In genomic region chr6:8481727-8482126, GRCh38 we compare ENCODE assay signal across 11 cellular contexts. TPM values are rescaled to one million over a fixed set of nuclear protein-coding genes. Genes with fewer than 3 reads are reported as not detected.
DNase-seq lines count a peak whose midpoint lies in the region; ATAC-seq, FAIRE-seq and TF ChIP-seq lines count a peak whose summit lies in the region.
"Had no signal": no experiment of that assay in that cellular context is flagged by ENCODE, and none has a peak within 500 bp of the region (broad histone marks: within the 10 kb centered on the region; RNA-seq: fewer than 3 reads in every experiment).

No MANE protein-coding gene starts in this region.

- TF ChIP-seq CTCF in Panc1 (IDR thresholded peaks at IDR 0.05) (peak; percentile 45), nephron progenitor cell (IDR thresholded peaks at IDR 0.05) (peak; percentile 20), testis (IDR thresholded peaks at IDR 0.05) (no peak)

- peak in 2 of 3 experiments; percentile 5 for DNase-seq in NCI-H1417 (lab: John Stamatoyannopoulos, UW)
- DNase-seq in NCI-H1417 treated with DMSO at 0.1 percent for 48 hours (lab: John Stamatoyannopoulos, UW) = no peak
- DNase-seq in Panc1 (ENCODE audit: low read depth, low spot score) = no peak
- DNase-seq in nephron progenitor cell = no peak
- no peak for DNase-seq in frontal cortex (ENCODE audit: low spot score in 2 of 2)
- DNase-seq in testis = no peak
- DNase-seq in hippocampal formation (lab: John Stamatoyannopoulos, UW) = no peak
- DNase-seq: activated CD4-positive, CD25-positive, alpha-beta regulatory T cell; effector CD4-positive, alpha-beta T cell; naive thymus-derived CD8-positive, alpha-beta T cell had no signal

- peaks cover 5% of the 10 kb centered on the region for H3K36me3 Mint-ChIP-seq in nephron progenitor cell (ENCODE audit: low read depth)

- H3K4me1 ChIP-seq in Panc1 (ENCODE audit: control insufficient read depth, insufficient read depth, low read length) = no peaks in the 10 kb centered on the region
- H3K4me1 ChIP-seq in testis = no peaks in the 10 kb centered on the region

- H3K4me3 ChIP-seq in Panc1 (ENCODE audit: low read depth in 2 of 2, low read length in 2 of 2) (no peak overlapping the region), testis (no peak overlapping the region)

- intact Hi-C loops in Panc1 (cut with micrococcal nuclease; ENCODE audit: unreplicated experiment) = no loop called here
- intact Hi-C loops in testis (cut with DNase I; ENCODE audit: low total_unique reads) = no loop called here

- in situ Hi-C loops in Panc1 (cut with HindIII; ENCODE audit: low pct_unique_long_range_greater_than_20kb, low sequenced_read_pairs) = no loop called here

- no peaks in the 10 kb centered on the region for H3K4me1 Mint-ChIP-seq in nephron progenitor cell
- H3K4me1 Mint-ChIP-seq: naive thymus-derived CD8-positive, alpha-beta T cell had no signal

- CTCF ChIA-PET in Panc1 (lab: Charles Lee) = no interaction called here

- H3K27ac ChIP-seq in Panc1 (ENCODE audit: low read length) = no peak overlapping the region
- no peak overlapping the region for H3K27ac ChIP-seq in testis

- H3K9me3 Mint-ChIP-seq in nephron progenitor cell = peaks cover 27% of the 10 kb centered on the region

- ATAC-seq in HG02763 (IDR thresholded peaks at IDR 0.05; ENCODE audit: unreplicated experiment) = peak; percentile 68
- no peak for ATAC-seq in Panc1
- ATAC-seq: naive thymus-derived CD8-positive, alpha-beta T cell had no signal

- H3K4me3 Mint-ChIP-seq in nephron progenitor cell = no peak overlapping the region
- H3K4me3 Mint-ChIP-seq: naive thymus-derived CD8-positive, alpha-beta T cell had no signal

- POLR2A ChIA-PET in Panc1 (lab: Charles Lee) = no interaction called here

- H3K27ac Mint-ChIP-seq in nephron progenitor cell = no peak overlapping the region
- H3K27ac Mint-ChIP-seq: naive thymus-derived CD8-positive, alpha-beta T cell had no signal

- no peaks in the 10 kb centered on the region for H3K9me3 ChIP-seq in Panc1 (ENCODE audit: control insufficient read depth, insufficient read depth, low read depth, low read length)
- no peaks in the 10 kb centered on the region for H3K9me3 ChIP-seq in testis

- WGBS in testis, 2 donors = 42 to 48% methylated on average over 2 of the region's 2 CpGs

- no peaks in the 10 kb centered on the region for H3K27me3 Mint-ChIP-seq in nephron progenitor cell (ENCODE audit: low read depth, poor library complexity)

- no peak for TF ChIP-seq POLR2A in testis (IDR thresholded peaks at IDR 0.05)

- no peak for FAIRE-seq in frontal cortex (lab: Jason Lieb, UNC)

- BruUV-seq in Panc1 (replicated peaks; lab: Mats Ljungman, UMichigan) = no TSS peak

- H3K27me3 ChIP-seq in Panc1 (ENCODE audit: control insufficient read depth, insufficient read depth, low read length) (no peaks in the 10 kb centered on the region), testis (no peaks in the 10 kb centered on the region)

- H3K36me3 ChIP-seq in Panc1 (ENCODE audit: control insufficient read depth, insufficient read depth, low read length) = no peaks in the 10 kb centered on the region
- no peaks in the 10 kb centered on the region for H3K36me3 ChIP-seq in testis (ENCODE audit: low read depth, missing control alignments)

RNA-seq across cellular contexts. Expression of gene SLC35B3, which starts 46.4 kb away (rescaled TPM):
- total RNA-seq in Panc1 (2021; ENCODE audit: unreplicated experiment) (16.7 TPM), frontal cortex (11.4 TPM), testis (10 to 100 TPM in 1 of 2 donors, 1 to 10 TPM in 1; 9.8 to 11.6 TPM)
- polyA plus RNA-seq in Panc1 (2012; ENCODE audit: insufficient read length) = 15.5 TPM
- 15.1 TPM for polyA plus RNA-seq in testis (ENCODE audit: insufficient read depth, low read depth, low replicate concordance)

Comparison
In these comparisons a context has a peak if more than half of its experiments do, and no peak if none do; other contexts are left out.
1. DNase-seq: peak in NCI-H1417 (2 of 3); none in NCI-H1417 treated with DMSO at 0.1 percent for 48 hours (single experiment), Panc1 (single experiment), nephron progenitor cell (single experiment), frontal cortex (0 of 2), testis (single experiment) and hippocampal formation (0 of 2).
2. CTCF ChIP-seq: peak in Panc1 (single experiment) and nephron progenitor cell (single experiment); none in testis (0 of 3).